ENCODE assay signal across 1 cellular context in the genomic region with DNA sequence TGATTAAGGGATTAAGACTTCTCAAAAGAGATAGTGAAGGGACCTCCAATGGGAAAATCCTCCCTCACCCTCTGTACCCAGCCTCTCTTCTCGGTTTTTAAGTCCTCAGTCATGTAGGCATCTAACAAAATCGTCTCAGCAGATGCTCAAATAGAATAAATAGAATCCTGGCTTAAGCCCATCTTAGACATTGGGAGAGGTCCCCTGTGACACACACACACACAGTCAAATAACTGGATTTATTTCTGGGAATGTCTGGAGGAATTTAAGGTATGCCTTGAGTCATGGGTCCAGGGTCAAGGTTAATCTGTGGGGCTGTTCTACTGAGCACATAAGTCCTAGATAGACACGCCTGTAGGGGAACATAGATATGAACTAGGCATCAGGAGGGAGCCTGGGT.
TF ChIP-seq lines count a peak whose summit lies in the region.

No MANE protein-coding gene starts in this region.

TF ChIP-seq in IMR-90, 13 proteins besides CTCF, POLR2A, EP300 and RAD21 (continued from another document):
- TF ChIP-seq FOS (IDR thresholded peaks at IDR 0.05; ENCODE audit: low read depth, low read length): no peak
- no peak for TF ChIP-seq NFE2L2 (IDR thresholded peaks at IDR 0.05; ENCODE audit: low read depth, low read length)
- no peak for TF ChIP-seq CHD1 (IDR thresholded peaks at IDR 0.05; ENCODE audit: low read depth, low read length)
- no peak for TF ChIP-seq MXI1 (IDR thresholded peaks at IDR 0.05; ENCODE audit: borderline replicate concordance, low read depth, low read length)
- no peak for TF ChIP-seq SMC3 (IDR thresholded peaks at IDR 0.05; ENCODE audit: low read depth, low read length)
- no peak for TF ChIP-seq MAFK (IDR thresholded peaks at IDR 0.05; ENCODE audit: low read depth, low read length)
- no peak for TF ChIP-seq ELK1 (IDR thresholded peaks at IDR 0.05; ENCODE audit: borderline replicate concordance, low read depth, low read length)
- TF ChIP-seq RFX5 (IDR thresholded peaks at IDR 0.05; ENCODE audit: low read depth, low read length): no peak
TF ChIP-seq in IMR-90: peak in this region for 0.
